In genomic region chr11:16935824-16936302, GRCh38 we compare ENCODE assay signal across 8 cellular contexts.
DNase-seq lines count a peak whose midpoint lies in the region; ATAC-seq, FAIRE-seq and TF ChIP-seq lines count a peak whose summit lies in the region.
"Not testable (repeated sequence)": the region's sequence is repeated elsewhere in the genome, so short reads cannot be mapped to it uniquely, and the experiment has no call there.

No MANE protein-coding gene starts in this region.

- not testable (repeated sequence) for H4K20me1 ChIP-seq in neural cell (ENCODE audit: insufficient read depth)

- H3K4me1 ChIP-seq in body of pancreas, result peaks cover 57% of the 10 kb centered on the region

- peak overlapping the region in 3 of 4 donors; percentile 6 to 76 (median 62) for H3K27ac ChIP-seq in body of pancreas
- H3K27ac ChIP-seq in neural cell (ENCODE audit: low read length), result not testable (repeated sequence)

- TF ChIP-seq CTCF in HFF-Myc (IDR thresholded peaks at IDR 0.05; ENCODE audit: low read depth, low read length, missing control alignments), result peak; percentile 73
- TF ChIP-seq CTCF in body of pancreas (IDR thresholded peaks at IDR 0.05), result peak; percentile 39 to 72 (median 64)
- peak; percentile 82 for TF ChIP-seq CTCF in neural cell (IDR thresholded peaks at IDR 0.05; ENCODE audit: poor library complexity, severe bottlenecking)

- not testable (repeated sequence) for FAIRE-seq in urothelium cell line (lab: Jason Lieb, UNC)

- not testable (repeated sequence) for H3K4me2 ChIP-seq in neural cell (ENCODE audit: low read length)

- not testable (repeated sequence) for TF ChIP-seq EP300 in neural cell (conservative IDR thresholded peaks at IDR 0.05; ENCODE audit: poor library complexity, severe bottlenecking)

- in situ Hi-C loops in SK-MEL-5 (cut with HindIII; ENCODE audit: low pct_unique_long_range_greater_than_20kb, low sequenced_read_pairs), result not testable (repeated sequence)

- peak; percentile 46 for DNase-seq in EH (ENCODE audit: low read depth)
- peak; percentile 17 for DNase-seq in HFF-Myc (ENCODE audit: extremely low read depth, low read depth)
- DNase-seq in NCI-H1694 (lab: John Stamatoyannopoulos, UW), result peak; percentile 8
- DNase-seq in SK-MEL-5 (ENCODE audit: low read depth, low spot score), result peak; percentile 80
- peak; percentile 42 to 50 (median 44) for DNase-seq in body of pancreas
- DNase-seq in Right ventricle myocardium superior, result not testable (repeated sequence)
- DNase-seq in urothelium cell line (ENCODE audit: low spot score), result peak; percentile 57

- not testable (repeated sequence) for H2AFZ ChIP-seq in neural cell (ENCODE audit: low read depth, low read length)

- WGBS in body of pancreas, 2 donors, result 7 to 11% methylated on average over 6 of the region's 6 CpGs

- intact Hi-C loops in body of pancreas (cut with DNase I); Right ventricle myocardium superior (cut with DNase I): not testable (repeated sequence)

- not testable (repeated sequence) for H3F3A ChIP-seq in neural cell (ENCODE audit: insufficient read depth, low read length, poor library complexity, severe bottlenecking)

- not testable (repeated sequence) for H3K9me2 ChIP-seq in neural cell (ENCODE audit: insufficient read depth, low read length)

- not testable (repeated sequence) for H3K79me2 ChIP-seq in neural cell (replicated peaks; ENCODE audit: insufficient read depth, low read length)

- H3K27me3 ChIP-seq in body of pancreas; neural cell (ENCODE audit: insufficient read depth, low read depth, low read length): not testable (repeated sequence)

- H3K36me3 ChIP-seq in body of pancreas (replicated peaks in 1 of 2; ENCODE audit: insufficient read depth in 1 of 2, low read depth in 2 of 2); neural cell (ENCODE audit: insufficient read depth, low read length): not testable (repeated sequence)

- peak; percentile 66 for ATAC-seq in body of pancreas
- ATAC-seq in Right ventricle myocardium superior (ENCODE audit: poor library complexity), result peak; percentile 64

- H3K9me3 ChIP-seq in body of pancreas; neural cell (ENCODE audit: low read length): not testable (repeated sequence)

- not testable (repeated sequence) for H3K4me3 ChIP-seq in HFF-Myc (replicated peaks; ENCODE audit: low read depth, low read length); body of pancreas; neural cell (ENCODE audit: low read length)

- TF ChIP-seq RAD21 in neural cell (conservative IDR thresholded peaks at IDR 0.05), result peak; percentile 77

- not testable (repeated sequence) for TF ChIP-seq POLR2A in body of pancreas (IDR thresholded peaks at IDR 0.05)

- not testable (repeated sequence) for H3K9ac ChIP-seq in neural cell (ENCODE audit: low read length)

TF ChIP-seq in neural cell, 6 proteins besides CTCF, POLR2A, EP300 and RAD21:
- TF ChIP-seq SMC3 (conservative IDR thresholded peaks at IDR 0.05; ENCODE audit: poor library complexity) (peak; percentile 80), MXI1 (conservative IDR thresholded peaks at IDR 0.05; ENCODE audit: poor library complexity, severe bottlenecking) (peak; percentile 35)
